ENCODE assay signal across 1 cellular context in genomic region chr1:11794446-11795237, GRCh38.
TF ChIP-seq lines count a peak whose summit lies in the region.

No MANE protein-coding gene starts in this region.

TF ChIP-seq in K562, 482 proteins besides CTCF, POLR2A, EP300 and RAD21:
- TF ChIP-seq RBFOX2 (IDR thresholded peaks at IDR 0.05; ENCODE audit: low read depth, low read length): peak; percentile 83
- no peak for TF ChIP-seq ZNF12 (CRISPR knock-in tag; IDR thresholded peaks at IDR 0.05)
- no peak for TF ChIP-seq NR2C2 (CRISPR knock-in tag; IDR thresholded peaks at IDR 0.05)
- no peak for TF ChIP-seq NR2C2 (tag; IDR thresholded peaks at IDR 0.05)
- TF ChIP-seq ARID4B (CRISPR knock-in tag; IDR thresholded peaks at IDR 0.05): 0 out of 2 replicates have a peak, but pooled peaks have one; percentile 12
- TF ChIP-seq ZSCAN29 (IDR thresholded peaks at IDR 0.05): no peak
- TF ChIP-seq ZBTB2 (IDR thresholded peaks at IDR 0.05): no peak
- no peak for TF ChIP-seq ZNF766 (CRISPR knock-in tag; conservative IDR thresholded peaks at IDR 0.05)
- no peak for TF ChIP-seq HINFP (tag; conservative IDR thresholded peaks at IDR 0.05; ENCODE audit: low read depth)
- peak; percentile 59 for TF ChIP-seq WHSC1 (IDR thresholded peaks at IDR 0.05; ENCODE audit: low read length)
- TF ChIP-seq ZNF253 (CRISPR knock-in tag; conservative IDR thresholded peaks at IDR 0.05): no peak
- TF ChIP-seq THAP12 (CRISPR knock-in tag; IDR thresholded peaks at IDR 0.05): 0 out of 2 replicates have a peak, but pooled peaks have one; percentile 11
- no peak for TF ChIP-seq ZFP91 (CRISPR knock-in tag; IDR thresholded peaks at IDR 0.05)
- no peak for TF ChIP-seq TEAD1 (CRISPR knock-in tag; IDR thresholded peaks at IDR 0.05)
- peak; percentile 84 for TF ChIP-seq POLR2G (IDR thresholded peaks at IDR 0.05; ENCODE audit: low read depth, low read length)
- TF ChIP-seq ZNF347 (CRISPR knock-in tag; IDR thresholded peaks at IDR 0.05; ENCODE audit: low read depth): no peak
- no peak for TF ChIP-seq CBX1 (IDR thresholded peaks at IDR 0.05; ENCODE audit: low read depth)
- peak; percentile 0; the same call in 1 of the 2 replicates for TF ChIP-seq POLR2AphosphoS2 (IDR thresholded peaks at IDR 0.05; ENCODE audit: low read length)
- no peak for TF ChIP-seq ERF (CRISPR knock-in tag; IDR thresholded peaks at IDR 0.05)
- no peak for TF ChIP-seq SETDB1 (IDR thresholded peaks at IDR 0.05; ENCODE audit: low read length)
- no peak for TF ChIP-seq ILK (tag; IDR thresholded peaks at IDR 0.05; ENCODE audit: borderline replicate concordance, low read depth)
- peak; percentile 23; the same call in 1 of the 2 replicates for TF ChIP-seq SMAD4 (CRISPR knock-in tag; conservative IDR thresholded peaks at IDR 0.05)
- peak; percentile 61 for TF ChIP-seq CBFB (CRISPR knock-in tag; IDR thresholded peaks at IDR 0.05)
- TF ChIP-seq ZNF143 (CRISPR knock-in tag; IDR thresholded peaks at IDR 0.05): no peak
- TF ChIP-seq NRF1 (conservative IDR thresholded peaks at IDR 0.05 in 1 of 2, IDR thresholded peaks at IDR 0.05 in 1 of 2): no peak
- TF ChIP-seq NR1H2 (CRISPR knock-in tag; IDR thresholded peaks at IDR 0.05): no peak
- no peak for TF ChIP-seq HCFC1 (IDR thresholded peaks at IDR 0.05; ENCODE audit: low read depth, low read length)
- TF ChIP-seq MYNN (IDR thresholded peaks at IDR 0.05): no peak
- no peak for TF ChIP-seq MYNN (CRISPR knock-in tag; IDR thresholded peaks at IDR 0.05)
- peak; percentile 79 for TF ChIP-seq RBM22 (IDR thresholded peaks at IDR 0.05; ENCODE audit: low read depth, low read length, poor library complexity, severe bottlenecking)
- TF ChIP-seq OTX1 (CRISPR knock-in tag; IDR thresholded peaks at IDR 0.05): no peak
TF ChIP-seq in K562: peak in this region for 9.
